ENCODE assay signal across 8 cellular contexts in genomic region chr14:99687284-99688209, GRCh38. TPM values are rescaled to one million over a fixed set of nuclear protein-coding genes. Genes with fewer than 3 reads are reported as not detected.
A peak's percentile ranks its signal among the peaks of the same experiment; 100 is the strongest.
DNase-seq lines count a peak whose midpoint lies in the region; ATAC-seq, FAIRE-seq and TF ChIP-seq lines count a peak whose summit lies in the region.

No MANE protein-coding gene starts in this region.

- intact Hi-C loops in pancreas (cut with DNase I) = no loop called here

- no peak for FAIRE-seq in pancreas (lab: Jason Lieb, UNC)

- no peak for ATAC-seq in pancreas

- H3K36me3 ChIP-seq in pancreas = no peaks in the 10 kb centered on the region

- no peak overlapping the region for H3K27ac ChIP-seq in pancreas

- TF ChIP-seq CTCF in pancreas (IDR thresholded peaks at IDR 0.05) = peak; percentile 38 to 64 (median 50)

- no peaks in the 10 kb centered on the region for H3K27me3 ChIP-seq in pancreas

- peak; percentile 1 for DNase-seq in DMS53 treated with DMSO at 0.1 percent for 48 hours (lab: John Stamatoyannopoulos, UW; ENCODE audit: unreplicated experiment)
- DNase-seq in NCI-H748 (lab: John Stamatoyannopoulos, UW; ENCODE audit: unreplicated experiment) = peak; percentile 54
- peak; percentile 47 for DNase-seq in central memory CD4-positive, alpha-beta T cell
- DNase-seq in pancreas = peak in 2 of 6 donors; percentile 52 to 56
- no peak for DNase-seq in Ammon's horn (ENCODE audit: low spot score)
- no peak for DNase-seq in medulla oblongata (ENCODE audit: extremely low spot score)
- DNase-seq in NCI-H446 (lab: John Stamatoyannopoulos, UW) = no peak
- no peak for DNase-seq in globus pallidus (ENCODE audit: low spot score)

- H3K9me3 ChIP-seq in pancreas = no peaks in the 10 kb centered on the region

- WGBS in pancreas, 2 donors = 61 to 63% methylated on average over 12 of the region's 12 CpGs

- no peak overlapping the region for H3K4me3 ChIP-seq in pancreas

- peaks cover 0 to 6% (median 4%) of the 10 kb centered on the region in 3 donors for H3K4me1 ChIP-seq in pancreas

RNA-seq across cellular contexts. Expression of gene CYP46A1, which starts 3.4 kb away (rescaled TPM):
- 1 to 10 TPM; 1.0 to 2.1 (median 1.7) TPM for total RNA-seq in pancreas
- polyA plus RNA-seq in pancreas = 1 to 10 TPM; 3.5 to 5.2 TPM

RNA-seq across cellular contexts. Expression of gene HHIPL1, which starts 42.6 kb away (rescaled TPM):
- 1 to 10 TPM in 1 of 6 donors, under 1 TPM in 5; 0.13 to 1.2 (median 0.29) TPM for total RNA-seq in pancreas
- polyA plus RNA-seq in pancreas = under 1 TPM; 0.09 to 0.23 TPM

Comparison
In these comparisons a context has a peak if more than half of its experiments do, and no peak if none do; other contexts are left out.
1. DNase-seq: peak in DMS53 treated with DMSO at 0.1 percent for 48 hours (single experiment), NCI-H748 (single experiment) and central memory CD4-positive, alpha-beta T cell (single experiment); none in Ammon's horn (single experiment), medulla oblongata (single experiment), NCI-H446 (0 of 2) and globus pallidus (single experiment).